In genomic region chr11:42598341-42598740, GRCh38 we compare ENCODE assay signal across 33 cellular contexts.
"Had no signal": no experiment of that assay in that cellular context is flagged by ENCODE, and none has a peak within 500 bp of the region (broad histone marks: within the 10 kb centered on the region; RNA-seq: fewer than 3 reads in every experiment).

No MANE protein-coding gene starts in this region.

- H3K36me3 Mint-ChIP-seq: activated CD8-positive, alpha-beta memory T cell treated with anti-CD3 and anti-CD28 coated beads, Interleukin-2, amount 10 ng/mL, durations not matched to agents 7 days and 5 days; activated naive CD4-positive, alpha-beta T cell treated with anti-CD3 and anti-CD28 coated beads, Interleukin-2, amount 10 ng/mL, durations not matched to agents 7 days and 5 days; activated naive CD8-positive, alpha-beta T cell had no signal

- H3K4me3 Mint-ChIP-seq: activated CD4-positive, alpha-beta memory T cell treated with anti-CD3 and anti-CD28 coated beads, Interleukin-2, amount 10 ng/mL, durations not matched to agents 7 days and 5 days; activated CD8-positive, alpha-beta memory T cell treated with anti-CD3 and anti-CD28 coated beads, Interleukin-2, amount 10 ng/mL, durations not matched to agents 7 days and 5 days; activated naive CD4-positive, alpha-beta T cell treated with anti-CD3 and anti-CD28 coated beads, Interleukin-2, amount 10 ng/mL, durations not matched to agents 7 days and 5 days; activated naive CD8-positive, alpha-beta T cell; activated naive CD8-positive, alpha-beta T cell treated with anti-CD3 and anti-CD28 coated beads, Interleukin-2, amount 50 U/mL, for 24 hours had no signal

- H3K4me3 ChIP-seq: MG63 had no signal

- H3K27ac ChIP-seq: brain microvascular endothelial cell, VCaP had no signal

- H3K27me3 Mint-ChIP-seq: activated CD4-positive, alpha-beta memory T cell treated with anti-CD3 and anti-CD28 coated beads, Interleukin-2, amount 10 ng/mL, durations not matched to agents 7 days and 5 days; activated CD8-positive, alpha-beta memory T cell treated with anti-CD3 and anti-CD28 coated beads, Interleukin-2, amount 10 ng/mL, durations not matched to agents 7 days and 5 days; activated naive CD4-positive, alpha-beta T cell treated with anti-CD3 and anti-CD28 coated beads, Interleukin-2, amount 10 ng/mL, durations not matched to agents 7 days and 5 days; activated naive CD8-positive, alpha-beta T cell; activated naive CD8-positive, alpha-beta T cell treated with anti-CD3 and anti-CD28 coated beads, Interleukin-2, amount 50 U/mL, for 24 hours had no signal

- H3K9me3 ChIP-seq: MG63 had no signal

- H3K36me3 ChIP-seq: brain microvascular endothelial cell, MG63 had no signal

- H3K4me1 Mint-ChIP-seq: activated CD4-positive, alpha-beta memory T cell treated with anti-CD3 and anti-CD28 coated beads, Interleukin-2, amount 10 ng/mL, durations not matched to agents 7 days and 5 days; activated CD8-positive, alpha-beta memory T cell treated with anti-CD3 and anti-CD28 coated beads, Interleukin-2, amount 10 ng/mL, durations not matched to agents 7 days and 5 days; activated naive CD4-positive, alpha-beta T cell treated with anti-CD3 and anti-CD28 coated beads, Interleukin-2, amount 10 ng/mL, durations not matched to agents 7 days and 5 days; activated naive CD8-positive, alpha-beta T cell treated with anti-CD3 and anti-CD28 coated beads, Interleukin-2, amount 50 U/mL, for 24 hours had no signal

- H3K27ac Mint-ChIP-seq: activated CD4-positive, alpha-beta memory T cell treated with anti-CD3 and anti-CD28 coated beads, Interleukin-2, amount 10 ng/mL, durations not matched to agents 7 days and 5 days; activated CD8-positive, alpha-beta memory T cell treated with anti-CD3 and anti-CD28 coated beads, Interleukin-2, amount 10 ng/mL, durations not matched to agents 7 days and 5 days; activated naive CD4-positive, alpha-beta T cell treated with anti-CD3 and anti-CD28 coated beads, Interleukin-2, amount 10 ng/mL, durations not matched to agents 7 days and 5 days; activated naive CD8-positive, alpha-beta T cell; activated naive CD8-positive, alpha-beta T cell treated with anti-CD3 and anti-CD28 coated beads, Interleukin-2, amount 50 U/mL, for 24 hours had no signal

- H3K9me3 Mint-ChIP-seq: activated naive CD8-positive, alpha-beta T cell treated with anti-CD3 and anti-CD28 coated beads, Interleukin-2, amount 50 U/mL, for 24 hours had no signal

- DNase-seq: activated CD4-positive, alpha-beta memory T cell treated with anti-CD3 and anti-CD28 coated beads, Interleukin-2, amount 10 ng/mL, durations not matched to agents 7 days and 5 days; activated CD4-positive, alpha-beta T cell treated with anti-CD3 and anti-CD28 coated beads for 1 hour; activated CD4-positive, alpha-beta T cell treated with anti-CD3 and anti-CD28 coated beads for 48 hours; activated CD4-positive, CD25-positive, alpha-beta regulatory T cell; activated CD8-positive, alpha-beta memory T cell treated with anti-CD3 and anti-CD28 coated beads for 24 hours; activated CD8-positive, alpha-beta memory T cell treated with anti-CD3 and anti-CD28 coated beads, Interleukin-2, amount 10 ng/mL, durations not matched to agents 7 days and 5 days; activated CD8-positive, alpha-beta memory T cell treated with anti-CD3 and anti-CD28 coated beads, Interleukin-2, amount 50 U/mL, for 48 hours; activated effector memory CD4-positive, alpha-beta T cell treated with Interleukin-2 at 50 U/mL for 16 hours; activated naive CD4-positive, alpha-beta T cell treated with anti-CD3 and anti-CD28 coated beads, Interleukin-2, amount 10 ng/mL, durations not matched to agents 7 days and 5 days; activated naive CD8-positive, alpha-beta T cell treated with anti-CD3 and anti-CD28 coated beads, Interleukin-2, amount 50 U/mL, for 24 hours; activated T-cell treated with anti-CD3 and anti-CD28 coated beads, Interleukin-2, amount 50 U/mL, for 48 hours; aorta; brain microvascular endothelial cell; central memory CD4-positive, alpha-beta T cell; Kasumi-1; MG63; NCI-H1048; NCI-H1105 treated with DMSO at 0.1 percent for 48 hours; NCI-H1436; NCI-H1694; NCI-H1930; NCI-H2081 treated with DMSO at 0.1 percent for 48 hours; NCI-H226; NCI-H526; NCI-H748 treated with DMSO at 0.1 percent for 48 hours; OCI-M1; Right ventricle myocardium superior; SW 1271; T-helper 1 cell; T-helper 2 cell; T-helper 9 cell had no signal

- H3K27me3 ChIP-seq: brain microvascular endothelial cell, MG63 had no signal

- ATAC-seq: activated CD8-positive, alpha-beta memory T cell treated with anti-CD3 and anti-CD28 coated beads, Interleukin-2, amount 10 ng/mL, durations not matched to agents 7 days and 5 days; activated naive CD8-positive, alpha-beta T cell treated with anti-CD3 and anti-CD28 coated beads, Interleukin-2, amount 50 U/mL, for 24 hours had no signal
